1 cellular context compared by ENCODE assay signal in genomic region chr2:39068757-39069515, GRCh38.
TF ChIP-seq lines count a peak whose summit lies in the region.

No MANE protein-coding gene starts in this region.

TF ChIP-seq in SK-N-SH treated with all-trans-retinoic acid at 6 μM for 48 hours, 23 proteins besides CTCF, POLR2A, EP300 and RAD21 (continued from another document):
- TF ChIP-seq, protein P1, sequence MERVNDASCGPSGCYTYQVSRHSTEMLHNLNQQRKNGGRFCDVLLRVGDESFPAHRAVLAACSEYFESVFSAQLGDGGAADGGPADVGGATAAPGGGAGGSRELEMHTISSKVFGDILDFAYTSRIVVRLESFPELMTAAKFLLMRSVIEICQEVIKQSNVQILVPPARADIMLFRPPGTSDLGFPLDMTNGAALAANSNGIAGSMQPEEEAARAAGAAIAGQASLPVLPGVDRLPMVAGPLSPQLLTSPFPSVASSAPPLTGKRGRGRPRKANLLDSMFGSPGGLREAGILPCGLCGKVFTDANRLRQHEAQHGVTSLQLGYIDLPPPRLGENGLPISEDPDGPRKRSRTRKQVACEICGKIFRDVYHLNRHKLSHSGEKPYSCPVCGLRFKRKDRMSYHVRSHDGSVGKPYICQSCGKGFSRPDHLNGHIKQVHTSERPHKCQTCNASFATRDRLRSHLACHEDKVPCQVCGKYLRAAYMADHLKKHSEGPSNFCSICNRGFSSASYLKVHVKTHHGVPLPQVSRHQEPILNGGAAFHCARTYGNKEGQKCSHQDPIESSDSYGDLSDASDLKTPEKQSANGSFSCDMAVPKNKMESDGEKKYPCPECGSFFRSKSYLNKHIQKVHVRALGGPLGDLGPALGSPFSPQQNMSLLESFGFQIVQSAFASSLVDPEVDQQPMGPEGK (CRISPR knock-in tag; IDR thresholded peaks at IDR 0.05; ENCODE audit: borderline replicate concordance), result no peak
- no peak for TF ChIP-seq ZFP3 (CRISPR knock-in tag; IDR thresholded peaks at IDR 0.05)
- TF ChIP-seq SNAI2 (CRISPR knock-in tag; IDR thresholded peaks at IDR 0.05), result no peak
- no peak for TF ChIP-seq TOX (CRISPR knock-in tag; IDR thresholded peaks at IDR 0.05; ENCODE audit: borderline replicate concordance)
- no peak for TF ChIP-seq ISL1 (CRISPR knock-in tag; IDR thresholded peaks at IDR 0.05)
- TF ChIP-seq TCF4 (CRISPR knock-in tag; IDR thresholded peaks at IDR 0.05; ENCODE audit: borderline replicate concordance), result no peak
- TF ChIP-seq CSDC2 (CRISPR knock-in tag; IDR thresholded peaks at IDR 0.05), result no peak
